In genomic region chr2:86105969-86106945, GRCh38 we compare ENCODE assay signal across 8 cellular contexts. TPM values are rescaled to one million over a fixed set of nuclear protein-coding genes. Genes with fewer than 3 reads are reported as not detected.
DNase-seq lines count a peak whose midpoint lies in the region; ATAC-seq and TF ChIP-seq lines count a peak whose summit lies in the region.

Gene PTCD3 (plus strand): TSS chr2:86106235. CDS start chr2:86106248, 13 bp downstream.

- peak within 1 kb of the TSS; percentile 94 for H3K4me3 Mint-ChIP-seq in activated T-helper 2 cell treated with anti-CD3 and anti-CD28 coated beads, Interferon-gamma antibody, Interleukin-2, Interleukin-4, amounts not matched to agents 10 μg/mL and 5 μg/mL and 100 μg/mL, durations not matched to agents 14 hours and 24 hours and 36 hours (ENCODE audit: low read depth)
- peak within 1 kb of the TSS; percentile 85 to 96 (median 91) for H3K4me3 Mint-ChIP-seq in naive thymus-derived CD8-positive, alpha-beta T cell

- H3K9me3 Mint-ChIP-seq in activated T-helper 2 cell treated with anti-CD3 and anti-CD28 coated beads, Interferon-gamma antibody, Interleukin-2, Interleukin-4, amounts not matched to agents 10 μg/mL and 5 μg/mL and 100 μg/mL, durations not matched to agents 14 hours and 24 hours and 36 hours: peaks cover 6% of the 10 kb centered on the region
- no peaks in the 10 kb centered on the region for H3K9me3 Mint-ChIP-seq in naive thymus-derived CD8-positive, alpha-beta T cell

- intact Hi-C loops in activated T-helper 2 cell treated with anti-CD3 and anti-CD28 coated beads, Interferon-gamma antibody, Interleukin-2, Interleukin-4, amounts not matched to agents 10 μg/mL and 5 μg/mL and 100 μg/mL, durations not matched to agents 14 hours and 24 hours and 36 hours (cut with micrococcal nuclease): loop anchor here (2.0 to 5.0 kb wide), 5 partner anchors 67 to 699 kb away; partner anchors contain the start of genes IMMT, KDM3A and USP39

- peaks cover 5% of the 10 kb centered on the region for H3K4me1 ChIP-seq in RWPE2 (ENCODE audit: insufficient read depth, poor library complexity, severe bottlenecking)

- peak; percentile 86 for ATAC-seq in RWPE2 (ENCODE audit: low read depth)
- ATAC-seq in naive thymus-derived CD8-positive, alpha-beta T cell: peak; percentile 92 to 93

- H3K36me3 Mint-ChIP-seq in activated T-helper 2 cell treated with anti-CD3 and anti-CD28 coated beads, Interferon-gamma antibody, Interleukin-2, Interleukin-4, amounts not matched to agents 10 μg/mL and 5 μg/mL and 100 μg/mL, durations not matched to agents 14 hours and 24 hours and 36 hours (ENCODE audit: low read depth): peaks cover 69% of the 10 kb centered on the region
- peaks cover 5 to 50% (median 9%) of the 10 kb centered on the region in 3 donors for H3K36me3 Mint-ChIP-seq in naive thymus-derived CD8-positive, alpha-beta T cell

- H3K9me3 ChIP-seq in RWPE2 (ENCODE audit: severe bottlenecking): no peaks in the 10 kb centered on the region

- peaks cover 63% of the 10 kb centered on the region for H3K36me3 ChIP-seq in RWPE2 (ENCODE audit: low read depth)

- no peak for TF ChIP-seq CTCF in RWPE2 (IDR thresholded peaks at IDR 0.05; ENCODE audit: poor library complexity, severe bottlenecking)
- TF ChIP-seq CTCF in fibroblast of mammary gland (conservative IDR thresholded peaks at IDR 0.05; ENCODE audit: control insufficient read depth, insufficient read depth, low read depth, low read length): no peak

- H3K4me1 Mint-ChIP-seq in activated T-helper 2 cell treated with anti-CD3 and anti-CD28 coated beads, Interferon-gamma antibody, Interleukin-2, Interleukin-4, amounts not matched to agents 10 μg/mL and 5 μg/mL and 100 μg/mL, durations not matched to agents 14 hours and 24 hours and 36 hours (ENCODE audit: low read depth): peaks cover 39% of the 10 kb centered on the region
- H3K4me1 Mint-ChIP-seq in naive thymus-derived CD8-positive, alpha-beta T cell: peaks cover 38 to 72% (median 66%) of the 10 kb centered on the region in 4 donors

- no peaks in the 10 kb centered on the region for H3K27me3 Mint-ChIP-seq in activated T-helper 2 cell treated with anti-CD3 and anti-CD28 coated beads, Interferon-gamma antibody, Interleukin-2, Interleukin-4, amounts not matched to agents 10 μg/mL and 5 μg/mL and 100 μg/mL, durations not matched to agents 14 hours and 24 hours and 36 hours (ENCODE audit: low read depth)
- no peaks in the 10 kb centered on the region for H3K27me3 Mint-ChIP-seq in naive thymus-derived CD8-positive, alpha-beta T cell

- H3K27ac Mint-ChIP-seq in activated T-helper 2 cell treated with anti-CD3 and anti-CD28 coated beads, Interferon-gamma antibody, Interleukin-2, Interleukin-4, amounts not matched to agents 10 μg/mL and 5 μg/mL and 100 μg/mL, durations not matched to agents 14 hours and 24 hours and 36 hours: peak within 1 kb of the TSS; percentile 99
- H3K27ac Mint-ChIP-seq in naive thymus-derived CD8-positive, alpha-beta T cell: peak within 1 kb of the TSS; percentile 94 to 100 (median 98)

- DNase-seq in EH (ENCODE audit: low read depth) (peak; percentile 96), GOT3 (lab: John Stamatoyannopoulos, UW) (peak; percentile 73), LoVo (ENCODE audit: low spot score) (peak; percentile 97), RWPE2 (ENCODE audit: low spot score) (peak; percentile 95), fibroblast of mammary gland (ENCODE audit: low read depth) (peak; percentile 93)
- peak; percentile 93 for DNase-seq in activated T-helper 2 cell treated with anti-CD3 and anti-CD28 coated beads, Interferon-gamma antibody, Interleukin-2, Interleukin-4, amounts not matched to agents 10 μg/mL and 5 μg/mL and 100 μg/mL, durations not matched to agents 14 hours and 24 hours and 36 hours (ENCODE audit: low spot score)
- DNase-seq in naive thymus-derived CD8-positive, alpha-beta T cell: peak; percentile 82 to 96 (median 92)
- peak; percentile 96 for DNase-seq in stimulated activated naive CD4-positive, alpha-beta T cell treated with Interleukin-2 at 50 U/mL for 16 hours (lab: John Stamatoyannopoulos, UW)

- H3K27ac ChIP-seq in RWPE2 (ENCODE audit: poor library complexity, severe bottlenecking): peak within 1 kb of the TSS; percentile 38

- no peaks in the 10 kb centered on the region for H3K27me3 ChIP-seq in RWPE2 (ENCODE audit: insufficient read depth, poor library complexity, severe bottlenecking)

- POLR2A ChIA-PET in naive thymus-derived CD8-positive, alpha-beta T cell (lab: Charles Lee): interaction anchor here (0.5 to 2.2 kb wide), 15 partner anchors 8 to 1224 kb away, joined by 3 to 24 read pairs (median 3); partner anchors contain the start of genes IMMT, KDM3A and ST3GAL5

- H3K4me3 ChIP-seq in RWPE2 (ENCODE audit: severe bottlenecking): peak within 1 kb of the TSS; percentile 65
- H3K4me3 ChIP-seq in fibroblast of mammary gland (ENCODE audit: control insufficient read depth, low read depth, low read length): peak within 1 kb of the TSS; percentile 96

RNA-seq across cellular contexts. Expression of gene PTCD3, which starts in this region (rescaled TPM):
- total RNA-seq in activated T-helper 2 cell treated with anti-CD3 and anti-CD28 coated beads, Interferon-gamma antibody, Interleukin-2, Interleukin-4, amounts not matched to agents 10 μg/mL and 5 μg/mL and 100 μg/mL, durations not matched to agents 14 hours and 24 hours and 36 hours: 190 and 195 TPM in 2 replicates
- 100 to 1,000 TPM; 182 to 202 TPM for total RNA-seq in naive thymus-derived CD8-positive, alpha-beta T cell
- polyA plus RNA-seq in naive thymus-derived CD8-positive, alpha-beta T cell: 10 to 100 TPM; 41.5 to 42.1 (median 41.7) TPM

Comparison
In these comparisons a context has a peak if more than half of its experiments do, and no peak if none do; other contexts are left out.
1. Peak in every context shown above with its lines: DNase-seq, ATAC-seq, H3K4me3 ChIP-seq and H3K27ac ChIP-seq.